In the genomic region with DNA sequence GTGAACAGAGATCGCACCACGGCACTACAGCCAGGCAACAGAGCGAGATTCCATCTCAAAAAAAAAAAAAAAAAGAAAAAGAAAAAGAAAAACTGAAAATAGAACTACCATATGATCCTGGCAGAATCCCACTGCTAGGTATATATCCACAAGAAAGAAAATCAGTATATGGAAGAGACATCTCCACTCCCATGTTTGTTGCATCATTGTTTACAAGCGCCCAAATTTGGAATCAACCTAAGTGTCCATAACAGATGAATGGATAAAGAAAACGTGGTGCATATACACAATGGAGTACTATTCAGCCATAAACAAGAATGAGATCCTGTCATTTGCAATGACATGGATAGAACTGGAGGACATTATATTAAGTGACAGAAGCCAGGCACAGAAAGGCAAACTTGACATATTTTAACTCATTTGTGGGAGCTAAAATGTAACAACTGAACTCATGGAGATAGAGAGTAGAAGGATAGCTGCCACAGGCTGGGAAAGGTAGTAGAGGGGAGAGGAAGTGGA, we compare ENCODE assay signal across 3 cellular contexts.
TF ChIP-seq lines count a peak whose summit lies in the region.

No MANE protein-coding gene starts in this region.

TF ChIP-seq in HepG2, 621 proteins besides CTCF, POLR2A, EP300 and RAD21:
- no peak for TF ChIP-seq ARID2 (CRISPR knock-in tag; IDR thresholded peaks at IDR 0.05; ENCODE audit: borderline replicate concordance)
- no peak for TF ChIP-seq HBP1 (CRISPR knock-in tag; IDR thresholded peaks at IDR 0.05; ENCODE audit: low read depth)
- TF ChIP-seq SALL1 (CRISPR knock-in tag; IDR thresholded peaks at IDR 0.05), result no peak
- no peak for TF ChIP-seq AGO2 (optimal IDR thresholded peaks at IDR 0.05; ENCODE audit: low read depth, low read length)
- peak; percentile 50 for TF ChIP-seq ATF7 (IDR thresholded peaks at IDR 0.05)
- TF ChIP-seq ATF7 (CRISPR knock-in tag; IDR thresholded peaks at IDR 0.05), result no peak
- no peak for TF ChIP-seq ZUFSP (CRISPR knock-in tag; IDR thresholded peaks at IDR 0.05; ENCODE audit: borderline replicate concordance)

TF ChIP-seq in HEK293, 187 proteins besides CTCF, POLR2A, EP300 and RAD21:
- TF ChIP-seq ZSCAN5A (tag by site-specific recombination; IDR thresholded peaks at IDR 0.05) (no peak), ZNF146 (tag by site-specific recombination; IDR thresholded peaks at IDR 0.05) (peak; percentile 97), ZNF335 (tag by site-specific recombination; conservative IDR thresholded peaks at IDR 0.05) (no peak), ZNF670 (tag by site-specific recombination; IDR thresholded peaks at IDR 0.05; ENCODE audit: low read depth) (no peak)
- TF ChIP-seq, protein P1, sequence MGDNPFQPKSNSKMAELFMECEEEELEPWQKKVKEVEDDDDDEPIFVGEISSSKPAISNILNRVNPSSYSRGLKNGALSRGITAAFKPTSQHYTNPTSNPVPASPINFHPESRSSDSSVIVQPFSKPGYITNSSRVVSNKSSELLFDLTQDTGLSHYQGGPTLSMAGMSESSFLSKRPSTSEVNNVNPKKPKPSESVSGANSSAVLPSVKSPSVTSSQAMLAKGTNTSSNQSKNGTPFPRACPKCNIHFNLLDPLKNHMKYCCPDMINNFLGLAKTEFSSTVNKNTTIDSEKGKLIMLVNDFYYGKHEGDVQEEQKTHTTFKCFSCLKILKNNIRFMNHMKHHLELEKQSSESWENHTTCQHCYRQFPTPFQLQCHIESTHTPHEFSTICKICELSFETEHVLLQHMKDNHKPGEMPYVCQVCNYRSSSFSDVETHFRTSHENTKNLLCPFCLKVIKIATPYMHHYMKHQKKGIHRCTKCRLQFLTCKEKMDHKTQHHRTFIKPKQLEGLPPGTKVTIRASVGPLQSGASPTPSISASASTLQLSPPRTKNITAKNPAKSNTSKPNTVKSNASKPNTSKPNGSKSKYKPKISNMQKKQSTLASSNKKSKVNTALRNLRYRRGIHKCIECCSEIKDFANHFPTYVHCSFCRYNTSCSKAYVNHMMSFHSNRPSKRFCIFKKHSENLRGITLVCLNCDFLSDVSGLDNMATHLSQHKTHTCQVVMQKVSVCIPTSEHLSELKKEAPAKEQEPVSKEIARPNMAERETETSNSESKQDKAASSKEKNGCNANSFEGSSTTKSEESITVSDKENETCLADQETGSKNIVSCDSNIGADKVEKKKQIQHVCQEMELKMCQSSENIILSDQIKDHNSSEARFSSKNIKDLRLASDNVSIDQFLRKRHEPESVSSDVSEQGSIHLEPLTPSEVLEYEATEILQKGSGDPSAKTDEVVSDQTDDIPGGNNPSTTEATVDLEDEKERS (tag by site-specific recombination; IDR thresholded peaks at IDR 0.05), result 0 out of 2 replicates have a peak, but pooled peaks have one; percentile 41
- TF ChIP-seq, protein P2, sequence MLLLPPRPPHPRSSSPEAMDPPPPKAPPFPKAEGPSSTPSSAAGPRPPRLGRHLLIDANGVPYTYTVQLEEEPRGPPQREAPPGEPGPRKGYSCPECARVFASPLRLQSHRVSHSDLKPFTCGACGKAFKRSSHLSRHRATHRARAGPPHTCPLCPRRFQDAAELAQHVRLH (tag by site-specific recombination; IDR thresholded peaks at IDR 0.05), result peak; percentile 58; the same call in 1 of the 2 replicates

TF ChIP-seq in K562, 482 proteins besides CTCF, POLR2A, EP300 and RAD21 (continues in another document):
- TF ChIP-seq FOSL1 (tag; conservative IDR thresholded peaks at IDR 0.05), result no peak
- peak; percentile 38 for TF ChIP-seq ZNF146 (CRISPR knock-in tag; IDR thresholded peaks at IDR 0.05; ENCODE audit: unreplicated experiment)
- TF ChIP-seq ZZZ3 (IDR thresholded peaks at IDR 0.05), result no peak
- TF ChIP-seq CXXC5 (CRISPR knock-in tag; IDR thresholded peaks at IDR 0.05), result no peak
- TF ChIP-seq, protein P3, sequence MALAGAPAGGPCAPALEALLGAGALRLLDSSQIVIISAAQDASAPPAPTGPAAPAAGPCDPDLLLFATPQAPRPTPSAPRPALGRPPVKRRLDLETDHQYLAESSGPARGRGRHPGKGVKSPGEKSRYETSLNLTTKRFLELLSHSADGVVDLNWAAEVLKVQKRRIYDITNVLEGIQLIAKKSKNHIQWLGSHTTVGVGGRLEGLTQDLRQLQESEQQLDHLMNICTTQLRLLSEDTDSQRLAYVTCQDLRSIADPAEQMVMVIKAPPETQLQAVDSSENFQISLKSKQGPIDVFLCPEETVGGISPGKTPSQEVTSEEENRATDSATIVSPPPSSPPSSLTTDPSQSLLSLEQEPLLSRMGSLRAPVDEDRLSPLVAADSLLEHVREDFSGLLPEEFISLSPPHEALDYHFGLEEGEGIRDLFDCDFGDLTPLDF (CRISPR knock-in tag; IDR thresholded peaks at IDR 0.05), result no peak
- 0 out of 2 replicates have a peak, but pooled peaks have one; percentile 34 for TF ChIP-seq ATF3 (IDR thresholded peaks at IDR 0.05)
- no peak for TF ChIP-seq ATF3 (CRISPR knock-in tag; conservative IDR thresholded peaks at IDR 0.05)
- no peak for TF ChIP-seq YBX1 (IDR thresholded peaks at IDR 0.05)
- no peak for TF ChIP-seq FOXP1 (CRISPR knock-in tag; IDR thresholded peaks at IDR 0.05)
- no peak for TF ChIP-seq ZBTB40 (IDR thresholded peaks at IDR 0.05)
- no peak for TF ChIP-seq ZBTB40 (CRISPR knock-in tag; IDR thresholded peaks at IDR 0.05)
- no peak for TF ChIP-seq ZNF445 (CRISPR knock-in tag; IDR thresholded peaks at IDR 0.05; ENCODE audit: low read depth)
- TF ChIP-seq, protein P4, sequence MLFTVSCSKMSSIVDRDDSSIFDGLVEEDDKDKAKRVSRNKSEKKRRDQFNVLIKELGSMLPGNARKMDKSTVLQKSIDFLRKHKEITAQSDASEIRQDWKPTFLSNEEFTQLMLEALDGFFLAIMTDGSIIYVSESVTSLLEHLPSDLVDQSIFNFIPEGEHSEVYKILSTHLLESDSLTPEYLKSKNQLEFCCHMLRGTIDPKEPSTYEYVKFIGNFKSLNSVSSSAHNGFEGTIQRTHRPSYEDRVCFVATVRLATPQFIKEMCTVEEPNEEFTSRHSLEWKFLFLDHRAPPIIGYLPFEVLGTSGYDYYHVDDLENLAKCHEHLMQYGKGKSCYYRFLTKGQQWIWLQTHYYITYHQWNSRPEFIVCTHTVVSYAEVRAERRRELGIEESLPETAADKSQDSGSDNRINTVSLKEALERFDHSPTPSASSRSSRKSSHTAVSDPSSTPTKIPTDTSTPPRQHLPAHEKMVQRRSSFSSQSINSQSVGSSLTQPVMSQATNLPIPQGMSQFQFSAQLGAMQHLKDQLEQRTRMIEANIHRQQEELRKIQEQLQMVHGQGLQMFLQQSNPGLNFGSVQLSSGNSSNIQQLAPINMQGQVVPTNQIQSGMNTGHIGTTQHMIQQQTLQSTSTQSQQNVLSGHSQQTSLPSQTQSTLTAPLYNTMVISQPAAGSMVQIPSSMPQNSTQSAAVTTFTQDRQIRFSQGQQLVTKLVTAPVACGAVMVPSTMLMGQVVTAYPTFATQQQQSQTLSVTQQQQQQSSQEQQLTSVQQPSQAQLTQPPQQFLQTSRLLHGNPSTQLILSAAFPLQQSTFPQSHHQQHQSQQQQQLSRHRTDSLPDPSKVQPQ (CRISPR knock-in tag; IDR thresholded peaks at IDR 0.05; ENCODE audit: borderline replicate concordance), result no peak
- TF ChIP-seq, protein P5, sequence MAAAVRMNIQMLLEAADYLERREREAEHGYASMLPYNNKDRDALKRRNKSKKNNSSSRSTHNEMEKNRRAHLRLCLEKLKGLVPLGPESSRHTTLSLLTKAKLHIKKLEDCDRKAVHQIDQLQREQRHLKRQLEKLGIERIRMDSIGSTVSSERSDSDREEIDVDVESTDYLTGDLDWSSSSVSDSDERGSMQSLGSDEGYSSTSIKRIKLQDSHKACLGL (CRISPR knock-in tag; IDR thresholded peaks at IDR 0.05; ENCODE audit: borderline replicate concordance, poor library complexity, severe bottlenecking), result no peak
- no peak for TF ChIP-seq TBL1XR1 (IDR thresholded peaks at IDR 0.05; ENCODE audit: low read length in 2 of 2)
- TF ChIP-seq, protein P6, sequence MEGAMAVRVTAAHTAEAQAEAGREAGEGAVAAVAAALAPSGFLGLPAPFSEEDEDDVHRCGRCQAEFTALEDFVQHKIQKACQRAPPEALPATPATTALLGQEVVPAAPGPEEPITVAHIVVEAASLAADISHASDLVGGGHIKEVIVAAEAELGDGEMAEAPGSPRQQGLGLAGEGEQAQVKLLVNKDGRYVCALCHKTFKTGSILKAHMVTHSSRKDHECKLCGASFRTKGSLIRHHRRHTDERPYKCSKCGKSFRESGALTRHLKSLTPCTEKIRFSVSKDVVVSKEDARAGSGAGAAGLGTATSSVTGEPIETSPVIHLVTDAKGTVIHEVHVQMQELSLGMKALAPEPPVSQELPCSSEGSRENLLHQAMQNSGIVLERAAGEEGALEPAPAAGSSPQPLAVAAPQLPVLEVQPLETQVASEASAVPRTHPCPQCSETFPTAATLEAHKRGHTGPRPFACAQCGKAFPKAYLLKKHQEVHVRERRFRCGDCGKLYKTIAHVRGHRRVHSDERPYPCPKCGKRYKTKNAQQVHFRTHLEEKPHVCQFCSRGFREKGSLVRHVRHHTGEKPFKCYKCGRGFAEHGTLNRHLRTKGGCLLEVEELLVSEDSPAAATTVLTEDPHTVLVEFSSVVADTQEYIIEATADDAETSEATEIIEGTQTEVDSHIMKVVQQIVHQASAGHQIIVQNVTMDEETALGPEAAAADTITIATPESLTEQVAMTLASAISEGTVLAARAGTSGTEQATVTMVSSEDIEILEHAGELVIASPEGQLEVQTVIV (CRISPR knock-in tag; IDR thresholded peaks at IDR 0.05; ENCODE audit: borderline replicate concordance), result no peak
- no peak for TF ChIP-seq THAP12 (CRISPR knock-in tag; IDR thresholded peaks at IDR 0.05)
- TF ChIP-seq CEBPG (CRISPR knock-in tag; IDR thresholded peaks at IDR 0.05), result no peak
- peak in 1 of 2 experiments; percentile 59; a peak in 2 of 4 replicates for TF ChIP-seq CEBPG (tag; conservative IDR thresholded peaks at IDR 0.05 in 1 of 2, IDR thresholded peaks at IDR 0.05 in 1 of 2)
